Comparison of ENCODE assay signal across 9 cellular contexts in the genomic region with DNA sequence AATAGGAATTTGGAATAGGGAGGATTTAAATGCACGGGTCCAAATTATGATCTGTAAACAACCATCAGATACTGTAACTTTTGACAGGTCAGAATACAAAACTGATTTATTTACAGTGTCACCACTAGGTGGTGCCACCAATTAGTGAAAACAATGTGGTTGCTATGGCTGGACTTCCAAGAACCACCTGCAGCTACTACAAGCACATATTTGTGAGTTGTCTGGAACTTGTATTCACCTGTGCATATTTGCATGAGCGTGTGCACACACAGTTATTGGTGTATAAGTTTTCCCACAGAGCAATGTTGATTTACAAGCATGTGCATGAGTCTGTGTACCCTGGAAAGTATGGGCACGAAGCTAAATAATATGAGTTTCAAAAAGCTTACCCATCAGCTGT. TPM values are rescaled to one million over a fixed set of nuclear protein-coding genes. Genes with fewer than 3 reads are reported as not detected.
A peak's percentile ranks its signal among the peaks of the same experiment; 100 is the strongest.
DNase-seq lines count a peak whose midpoint lies in the region; ATAC-seq, FAIRE-seq and TF ChIP-seq lines count a peak whose summit lies in the region.
"Had no signal": no experiment of that assay in that cellular context is flagged by ENCODE, and none has a peak within 500 bp of the region (broad histone marks: within the 10 kb centered on the region; RNA-seq: fewer than 3 reads in every experiment).

No MANE protein-coding gene starts in this region.

- H3K27ac ChIP-seq in HCT116 (ENCODE audit: low read depth, low read length) (no peak overlapping the region), astrocyte (ENCODE audit: low read depth, low read length) (no peak overlapping the region), kidney (ENCODE audit: low read depth in 2 of 2, low read length in 2 of 2) (no peak overlapping the region), tibial nerve (peak overlapping the region in 1 of 4 donors; percentile 93)

- no peak overlapping the region for H3K9ac ChIP-seq in HCT116 (ENCODE audit: low read length)
- H3K9ac ChIP-seq in astrocyte (ENCODE audit: low read length) = no peak overlapping the region
- H3K9ac ChIP-seq in kidney (ENCODE audit: low read length in 2 of 2) = no peak overlapping the region

- H3K9me3 Mint-ChIP-seq in astrocyte (ENCODE audit: unreplicated experiment) = no peaks in the 10 kb centered on the region
- H3K9me3 Mint-ChIP-seq: CD8-positive, alpha-beta memory T cell had no signal

- POLR2A ChIA-PET in HCT116 (lab: Charles Lee) = no interaction called here

- H2AFZ ChIP-seq in HCT116 (ENCODE audit: low read depth, low read length, poor library complexity, severe bottlenecking) (peak overlapping the region; percentile 56), astrocyte (ENCODE audit: low read depth, low read length) (no peak overlapping the region)

- H3K9me3 ChIP-seq in HCT116 (ENCODE audit: control insufficient read depth in 1 of 2, insufficient read depth in 1 of 2, low read depth in 1 of 2, low read length in 2 of 2) (no peaks in the 10 kb centered on the region), astrocyte (ENCODE audit: insufficient read depth, low read depth, low read length) (no peaks in the 10 kb centered on the region), kidney (ENCODE audit: control insufficient read depth in 1 of 2, low read length in 2 of 2) (no peaks in the 10 kb centered on the region), tibial nerve (no peaks in the 10 kb centered on the region)

- peaks cover 31% of the 10 kb centered on the region for H3K4me1 Mint-ChIP-seq in astrocyte (ENCODE audit: low read depth, unreplicated experiment)

- RAD21 ChIA-PET in HCT116 (lab: Charles Lee; ENCODE audit: low non-redundant PET in 1 of 2, low total read pairs in 2 of 2, uncharacterized antibody in 2 of 2, unreplicated experiment in 2 of 2) = interaction anchor here (0.7 kb wide), 2 partner anchors 22 to 120 kb away, joined by 4 to 5 read pairs; no protein-coding TSS in a partner anchor

- no TSS peak for BruUV-seq in HCT116 (replicated peaks; lab: Mats Ljungman, UMichigan)

- TF ChIP-seq CTCF in HCT116 (IDR thresholded peaks at IDR 0.05 in 2 of 3, conservative IDR thresholded peaks at IDR 0.05 in 1 of 3; ENCODE audit: borderline replicate concordance in 1 of 3, insufficient read depth in 1 of 3, low read depth in 2 of 3, low read length in 2 of 3) (peak in 2 of 3 experiments; percentile 51 to 78; a peak in 4 of 6 replicates), astrocyte (IDR thresholded peaks at IDR 0.05; ENCODE audit: insufficient read depth, low read depth, low read length) (peak; percentile 72), kidney (IDR thresholded peaks at IDR 0.05; ENCODE audit: borderline replicate concordance, extremely low read depth, insufficient read depth) (peak; percentile 77), tibial nerve (IDR thresholded peaks at IDR 0.05) (peak; percentile 56 to 90 (median 72))

- H3K36me3 ChIP-seq in HCT116 (ENCODE audit: control insufficient read depth in 1 of 2, insufficient read depth in 2 of 2, low read length in 2 of 2) = no peaks in the 10 kb centered on the region
- H3K36me3 ChIP-seq in astrocyte (ENCODE audit: insufficient read depth, low read length) = no peaks in the 10 kb centered on the region
- H3K36me3 ChIP-seq in kidney (ENCODE audit: control insufficient read depth in 1 of 2, insufficient read depth in 2 of 2, low read length in 2 of 2) = no peaks in the 10 kb centered on the region
- no peaks in the 10 kb centered on the region for H3K36me3 ChIP-seq in tibial nerve

- DNase-seq in NCI-H510A treated with DMSO at 0.1 percent for 48 hours (lab: John Stamatoyannopoulos, UW) (peak; percentile 7), NCI-H510A (lab: John Stamatoyannopoulos, UW) (no peak), HCT116 (ENCODE audit: low read depth, low spot score) (peak; percentile 48), NCI-H82 (lab: John Stamatoyannopoulos, UW) (peak; percentile 76), astrocyte (ENCODE audit: low read depth) (peak; percentile 34), kidney (no peak), tibial nerve (ENCODE audit: low spot score in 2 of 2) (peak in 1 of 2 donors; percentile 69)

- TF ChIP-seq EP300 in tibial nerve (IDR thresholded peaks at IDR 0.05) = no peak

- TF ChIP-seq RAD21 in HCT116 (IDR thresholded peaks at IDR 0.05; ENCODE audit: low read depth) = no peak

- FAIRE-seq in astrocyte (lab: Jason Lieb, UNC) = peak; percentile 95
- peak; percentile 93 for FAIRE-seq in kidney (lab: Jason Lieb, UNC)

- H4K20me1 ChIP-seq in HCT116 (ENCODE audit: insufficient read depth) (no peaks in the 10 kb centered on the region), astrocyte (ENCODE audit: insufficient read depth, low read length) (no peaks in the 10 kb centered on the region)

- peaks cover 32 to 44% of the 10 kb centered on the region in 2 experiments for H3K4me1 ChIP-seq in HCT116 (ENCODE audit: control insufficient read depth in 1 of 2, insufficient read depth in 2 of 2, low read length in 2 of 2)
- peaks cover 31% of the 10 kb centered on the region for H3K4me1 ChIP-seq in astrocyte (ENCODE audit: insufficient read depth, low read length)
- H3K4me1 ChIP-seq in kidney (ENCODE audit: control insufficient read depth in 1 of 2, insufficient read depth in 1 of 2, low read depth in 1 of 2, low read length in 2 of 2) = peaks cover 23 to 38% of the 10 kb centered on the region in 2 donors
- peaks cover 0 to 51% (median 43%) of the 10 kb centered on the region in 4 donors for H3K4me1 ChIP-seq in tibial nerve

- ATAC-seq in HCT116 = peak; percentile 35; the same call in 1 of the 2 replicates
- ATAC-seq in HG02642 (IDR thresholded peaks at IDR 0.05; ENCODE audit: poor library complexity, unreplicated experiment) = no peak

- WGBS in tibial nerve, 2 donors = 28 to 39% methylated on average over 3 of the region's 3 CpGs

- H3K27me3 Mint-ChIP-seq in astrocyte (ENCODE audit: low read depth, unreplicated experiment) = peaks cover 4% of the 10 kb centered on the region

- H3K27me3 ChIP-seq in HCT116 (ENCODE audit: insufficient read depth, low read length) = no peaks in the 10 kb centered on the region
- H3K27me3 ChIP-seq in astrocyte (ENCODE audit: insufficient read depth, low read length) = peaks cover 3% of the 10 kb centered on the region
- no peaks in the 10 kb centered on the region for H3K27me3 ChIP-seq in tibial nerve

- no peaks in the 10 kb centered on the region for H3K9me2 ChIP-seq in HCT116 (ENCODE audit: insufficient read depth)

- TF ChIP-seq POLR2A in HCT116 (IDR thresholded peaks at IDR 0.05; ENCODE audit: borderline replicate concordance, extremely low read depth, insufficient read depth, insufficient read length) (no peak), tibial nerve (IDR thresholded peaks at IDR 0.05) (no peak)

- no peak overlapping the region for H3K4me3 ChIP-seq in HCT116 (replicated peaks in 1 of 2; ENCODE audit: low read depth in 1 of 2, low read length in 2 of 2)
- H3K4me3 ChIP-seq in astrocyte (ENCODE audit: insufficient read depth, low read depth, low read length) = no peak overlapping the region
- H3K4me3 ChIP-seq in kidney (ENCODE audit: low read length in 2 of 2) = no peak overlapping the region
- no peak overlapping the region for H3K4me3 ChIP-seq in tibial nerve

- intact Hi-C loops in HCT116 (cut with micrococcal nuclease) = no loop called here
- intact Hi-C loops in kidney (cut with DNase I) = no loop called here

- H3K79me2 ChIP-seq in HCT116 (ENCODE audit: insufficient read depth, low read length) (no peaks in the 10 kb centered on the region), astrocyte (ENCODE audit: insufficient read depth, low read length) (no peaks in the 10 kb centered on the region)

- H3K4me2 ChIP-seq in HCT116 (ENCODE audit: low read length) (no peak overlapping the region; the same call in 1 of the 2 replicates), astrocyte (ENCODE audit: low read length) (no peak overlapping the region)

- H3K36me3 Mint-ChIP-seq in astrocyte (ENCODE audit: low read depth, unreplicated experiment) = no peaks in the 10 kb centered on the region
- H3K36me3 Mint-ChIP-seq: CD8-positive, alpha-beta memory T cell had no signal

- no peak overlapping the region for H3K27ac Mint-ChIP-seq in astrocyte (ENCODE audit: unreplicated experiment)
- H3K27ac Mint-ChIP-seq: CD8-positive, alpha-beta memory T cell had no signal

- no peak overlapping the region for H3K4me3 Mint-ChIP-seq in astrocyte (ENCODE audit: unreplicated experiment)
- H3K4me3 Mint-ChIP-seq: CD8-positive, alpha-beta memory T cell had no signal

- CTCF ChIA-PET in HCT116 (lab: Charles Lee) = interaction anchor here (0.6 to 2.2 kb wide), 13 partner anchors 9 to 170 kb away, joined by 3 to 24 read pairs (median 6); partner anchors contain the start of genes CREB3 and TLN1

TF ChIP-seq in HCT116, 20 proteins besides CTCF, POLR2A, EP300 and RAD21 (continues in another document):
- no peak for TF ChIP-seq ELF1 (IDR thresholded peaks at IDR 0.05; ENCODE audit: borderline replicate concordance, low read depth)

RNA-seq across cellular contexts. Expression of gene HRCT1, which starts 3.0 kb away (rescaled TPM):
- total RNA-seq in HCT116 (2021; ENCODE audit: unreplicated experiment) (0.32 TPM), astrocyte (0.39 and 0.62 TPM in 2 replicates), kidney (51.2 TPM), tibial nerve (10 to 100 TPM in 3 of 4 donors, 1 to 10 TPM in 1; 7.2 to 15.5 (median 12.0) TPM)
- polyA plus RNA-seq in HCT116 (2012) = 0.81 and 1.1 TPM in 2 replicates
- polyA plus RNA-seq in kidney (ENCODE audit: insufficient read depth, low read depth, low replicate concordance) = 13.3 TPM
- total RNA-seq: CD8-positive, alpha-beta memory T cell had no signal
- polyA plus RNA-seq: CD8-positive, alpha-beta memory T cell had no signal

RNA-seq across cellular contexts. Expression of gene SPAAR, which starts 6.2 kb away (rescaled TPM):
- total RNA-seq in HCT116 (2021; ENCODE audit: unreplicated experiment) (not detected), astrocyte (0.17 and 0.18 TPM in 2 replicates), kidney (5.3 TPM), tibial nerve (10 to 100 TPM in 1 of 4 donors, 1 to 10 TPM in 3; 5.1 to 12.2 (median 7.7) TPM)
- 0.05 TPM in 1 of 2 replicates, not detected in the other for polyA plus RNA-seq in HCT116 (2012)
- 3.2 TPM for polyA plus RNA-seq in kidney (ENCODE audit: insufficient read depth, low read depth, low replicate concordance)
- total RNA-seq: CD8-positive, alpha-beta memory T cell had no signal
- polyA plus RNA-seq: CD8-positive, alpha-beta memory T cell had no signal

RNA-seq across cellular contexts. Expression of gene OR13J1, which starts 32.8 kb away (rescaled TPM):
- not detected for total RNA-seq in HCT116 (2021; ENCODE audit: unreplicated experiment)
- polyA plus RNA-seq in HCT116 (2012) = 0.06 TPM in 1 of 2 replicates, not detected in the other
- not detected in 2 replicates for total RNA-seq in astrocyte
- not detected for total RNA-seq in kidney
- not detected for polyA plus RNA-seq in kidney (ENCODE audit: insufficient read depth, low read depth, low replicate concordance)
- total RNA-seq in tibial nerve = not detected
- total RNA-seq: CD8-positive, alpha-beta memory T cell had no signal
- polyA plus RNA-seq: CD8-positive, alpha-beta memory T cell had no signal

RNA-seq across cellular contexts. Expression of gene OR2S2, which starts 54.9 kb away (rescaled TPM):
- total RNA-seq in HCT116 (2021; ENCODE audit: unreplicated experiment) = not detected
- not detected in 2 replicates for polyA plus RNA-seq in HCT116 (2012)
- not detected in 2 replicates for total RNA-seq in astrocyte
- total RNA-seq in kidney = not detected
- not detected for polyA plus RNA-seq in kidney (ENCODE audit: insufficient read depth, low read depth, low replicate concordance)
- total RNA-seq in tibial nerve = not detected
- total RNA-seq: CD8-positive, alpha-beta memory T cell had no signal
- polyA plus RNA-seq: CD8-positive, alpha-beta memory T cell had no signal

Comparison
In these comparisons a context has a peak if more than half of its experiments do, and no peak if none do; other contexts are left out.
1. DNase-seq: peak in NCI-H510A treated with DMSO at 0.1 percent for 48 hours (single experiment), HCT116 (single experiment), NCI-H82 (single experiment) and astrocyte (single experiment); none in NCI-H510A (single experiment) and kidney (single experiment).
2. Peak in every context shown above with its lines, with median percentiles within 50 percentile points of each other: CTCF ChIP-seq.